Comparison of ENCODE assay signal across 9 cellular contexts in the genomic region with DNA sequence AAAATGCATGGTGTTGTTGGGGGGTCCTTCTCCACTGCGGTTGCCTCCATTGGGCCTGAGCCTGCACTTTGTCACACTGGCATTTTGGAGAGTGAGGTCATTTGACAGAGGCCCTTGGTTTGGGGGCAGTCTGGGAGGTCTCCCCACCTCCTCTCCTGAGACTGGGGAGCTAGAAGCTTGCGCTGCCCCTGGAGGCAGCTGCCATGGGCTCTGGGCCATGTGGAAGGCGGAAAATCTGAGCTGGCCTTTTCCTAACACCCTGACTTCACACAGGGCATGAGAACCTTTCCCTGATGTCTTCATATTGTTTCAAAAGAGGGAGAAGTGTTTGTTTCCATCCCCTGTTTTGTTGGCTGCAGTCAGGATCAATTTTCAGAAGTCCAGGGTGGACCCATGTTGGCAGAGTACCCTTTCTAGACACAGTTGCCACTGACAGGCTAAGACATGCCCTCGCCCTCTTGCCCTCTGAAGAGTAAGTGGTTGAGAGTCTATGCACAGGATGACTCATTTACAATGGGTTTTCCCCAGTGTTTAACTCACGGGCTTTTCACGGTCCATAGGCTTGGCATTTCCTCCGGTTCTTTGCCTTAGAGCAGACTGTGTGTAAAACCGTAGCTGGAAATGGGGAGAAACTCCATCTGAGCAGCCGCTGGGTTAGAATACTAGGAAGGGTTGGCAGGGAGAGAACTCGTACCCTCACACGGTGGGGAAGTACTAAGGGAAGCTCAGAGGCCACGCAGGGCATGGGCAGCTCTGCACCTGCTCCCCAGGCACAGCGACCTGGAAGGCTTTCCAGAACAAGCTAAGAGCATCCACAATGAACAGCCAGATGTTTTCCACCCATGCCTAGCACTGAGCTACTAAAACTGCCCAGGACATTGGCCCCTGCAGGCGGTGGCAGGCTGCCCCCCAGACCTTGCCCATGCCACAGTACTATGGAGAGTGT.
DNase-seq lines count a peak whose midpoint lies in the region; ATAC-seq and TF ChIP-seq lines count a peak whose summit lies in the region.
"Had no signal": no experiment of that assay in that cellular context is flagged by ENCODE, and none has a peak within 500 bp of the region (broad histone marks: within the 10 kb centered on the region; RNA-seq: fewer than 3 reads in every experiment).

No MANE protein-coding gene starts in this region.

- H3K4me1 ChIP-seq in BLaER1 treated with 17β-estradiol and CSF1 and Interleukin-3, amounts not matched to agents 10 nM and 100 nM, result peaks cover 26 to 44% (median 34%) of the 10 kb centered on the region in 10 experiments
- H3K4me1 ChIP-seq in CD8-positive, alpha-beta memory T cell (ENCODE audit: insufficient read depth, low read length), result no peaks in the 10 kb centered on the region

- DNase-seq in HK-2 (ENCODE audit: unreplicated experiment) (peak; percentile 58), epithelial cell of esophagus (ENCODE audit: low read depth) (peak; percentile 92), HUDEP-2 (lab: John Stamatoyannopoulos, UW; ENCODE audit: unreplicated experiment in 76 of 76) (no peak), NCI-H1930 (lab: John Stamatoyannopoulos, UW) (no peak), T-helper 17 cell (no peak)
- DNase-seq in CD8-positive, alpha-beta memory T cell, result no peak

- H3K36me3 Mint-ChIP-seq in CD8-positive, alpha-beta memory T cell, result no peaks in the 10 kb centered on the region
- no peaks in the 10 kb centered on the region for H3K36me3 Mint-ChIP-seq in T-helper 17 cell (ENCODE audit: low read depth)

- H3K9ac ChIP-seq in BLaER1 treated with 17β-estradiol and CSF1 and Interleukin-3, amounts not matched to agents 10 nM and 100 nM, result peak overlapping the region in 3 of 11 experiments; percentile 5 to 24 (median 7); a peak in 1 of 22 replicates

- TF ChIP-seq CTCF in epithelial cell of esophagus (IDR thresholded peaks at IDR 0.05; ENCODE audit: insufficient read depth, low read depth, low read length, missing control alignments), result no peak

- no peaks in the 10 kb centered on the region for H3K4me1 Mint-ChIP-seq in CD8-positive, alpha-beta memory T cell
- H3K4me1 Mint-ChIP-seq in T-helper 17 cell, result no peaks in the 10 kb centered on the region
- H3K4me1 Mint-ChIP-seq: neural crest cell had no signal

- H3K4me3 ChIP-seq in BLaER1 treated with 17β-estradiol and CSF1 and Interleukin-3, amounts not matched to agents 10 nM and 100 nM, result no peak overlapping the region
- H3K4me3 ChIP-seq in epithelial cell of esophagus (ENCODE audit: low read length), result no peak overlapping the region
- no peak overlapping the region for H3K4me3 ChIP-seq in CD8-positive, alpha-beta memory T cell (ENCODE audit: low read length)

- H3K4me2 ChIP-seq in BLaER1 treated with 17β-estradiol and CSF1 and Interleukin-3, amounts not matched to agents 10 nM and 100 nM, result peak overlapping the region; percentile 63 to 93 (median 80)

- H3K4me3 Mint-ChIP-seq in CD8-positive, alpha-beta memory T cell, result no peak overlapping the region
- H3K4me3 Mint-ChIP-seq in T-helper 17 cell, result no peak overlapping the region
- H3K4me3 Mint-ChIP-seq: neural crest cell had no signal

- H4K20me1 ChIP-seq in BLaER1 treated with 17β-estradiol and CSF1 and Interleukin-3, amounts not matched to agents 10 nM and 100 nM, result 0 out of 22 replicates have a peak, but pooled peaks cover 0 to 7% (median 0%) of the 10 kb centered on the region in 11 experiments

- peak overlapping the region in 4 of 11 experiments; percentile 1 to 67 (median 48); a peak in 7 of 22 replicates for H3K27ac ChIP-seq in BLaER1 treated with 17β-estradiol and CSF1 and Interleukin-3, amounts not matched to agents 10 nM and 100 nM
- H3K27ac ChIP-seq in CD8-positive, alpha-beta memory T cell (ENCODE audit: low read depth, low read length), result no peak overlapping the region

- ATAC-seq in GM21390 (IDR thresholded peaks at IDR 0.05; ENCODE audit: unreplicated experiment), result peak; percentile 78
- no peak for ATAC-seq in T-helper 17 cell

- no peaks in the 10 kb centered on the region for H3K36me3 ChIP-seq in BLaER1 treated with 17β-estradiol and CSF1 and Interleukin-3, amounts not matched to agents 10 nM and 100 nM
- H3K36me3 ChIP-seq in CD8-positive, alpha-beta memory T cell (ENCODE audit: insufficient read depth, low read length), result no peaks in the 10 kb centered on the region

- CTCF ChIA-PET in CD8-positive, alpha-beta memory T cell (lab: Charles Lee), result no interaction called here

- H3K9me3 Mint-ChIP-seq in CD8-positive, alpha-beta memory T cell, result peaks cover 0 to 2% (median 0%) of the 10 kb centered on the region in 5 donors
- H3K9me3 Mint-ChIP-seq: neural crest cell had no signal

- H3K27me3 ChIP-seq in BLaER1 treated with 17β-estradiol and CSF1 and Interleukin-3, amounts not matched to agents 10 nM and 100 nM, result no peaks in the 10 kb centered on the region
- H3K27me3 ChIP-seq in CD8-positive, alpha-beta memory T cell (ENCODE audit: insufficient read depth, low read length, poor library complexity, severe bottlenecking), result no peaks in the 10 kb centered on the region

- no peak overlapping the region for H3K27ac Mint-ChIP-seq in CD8-positive, alpha-beta memory T cell
- H3K27ac Mint-ChIP-seq in T-helper 17 cell, result no peak overlapping the region

- POLR2A ChIA-PET in CD8-positive, alpha-beta memory T cell (lab: Charles Lee), result no interaction called here

- peaks cover 4 to 18% of the 10 kb centered on the region in 2 donors for H3K27me3 Mint-ChIP-seq in CD8-positive, alpha-beta memory T cell
- peaks cover 42% of the 10 kb centered on the region for H3K27me3 Mint-ChIP-seq in T-helper 17 cell

- 0 out of 22 replicates have a peak, but pooled peaks cover 0 to 7% (median 0%) of the 10 kb centered on the region in 11 experiments for H3K9me3 ChIP-seq in BLaER1 treated with 17β-estradiol and CSF1 and Interleukin-3, amounts not matched to agents 10 nM and 100 nM (replicated peaks in 1 of 11)
- no peaks in the 10 kb centered on the region for H3K9me3 ChIP-seq in CD8-positive, alpha-beta memory T cell (ENCODE audit: low read length)
- no peaks in the 10 kb centered on the region for H3K9me3 ChIP-seq in T-helper 17 cell (ENCODE audit: control insufficient read depth, low read length, poor library complexity, severe bottlenecking)

Comparison
In these comparisons a context has a peak if more than half of its experiments do, and no peak if none do; other contexts are left out.
1. DNase-seq: peak in HK-2 (single experiment) and epithelial cell of esophagus (single experiment); none in HUDEP-2 (0 of 76), CD8-positive, alpha-beta memory T cell (0 of 5), NCI-H1930 (0 of 2) and T-helper 17 cell (0 of 3).